In genomic region chr18:23253630-23254029, GRCh38 we compare ENCODE assay signal across 24 cellular contexts.
DNase-seq lines count a peak whose midpoint lies in the region; ATAC-seq, FAIRE-seq and TF ChIP-seq lines count a peak whose summit lies in the region.
"Had no signal": no experiment of that assay in that cellular context is flagged by ENCODE, and none has a peak within 500 bp of the region (broad histone marks: within the 10 kb centered on the region; RNA-seq: fewer than 3 reads in every experiment).

No MANE protein-coding gene starts in this region.

- ATAC-seq in Panc1 (no peak), HG03521 (IDR thresholded peaks at IDR 0.05; ENCODE audit: unreplicated experiment) (no peak), HG02588 (IDR thresholded peaks at IDR 0.05; ENCODE audit: unreplicated experiment) (no peak)
- ATAC-seq: GM23338, HCT116 had no signal

- H3K27ac ChIP-seq in BLaER1 treated with 17β-estradiol and CSF1 and Interleukin-3, amounts not matched to agents 10 nM and 100 nM = peak overlapping the region; percentile 69 to 99 (median 93); a peak in 21 of 22 replicates
- H3K27ac ChIP-seq in Panc1 (ENCODE audit: low read length) = 0 out of 2 replicates have a peak overlapping the region, but pooled peaks have one; percentile 7
- no peak overlapping the region for H3K27ac ChIP-seq in kidney (ENCODE audit: low read depth in 2 of 2, low read length in 2 of 2)
- H3K27ac ChIP-seq in RWPE1 = no peak overlapping the region

- peak overlapping the region in 5 of 11 experiments; percentile 4 to 80 (median 32); a peak in 5 of 22 replicates for H3K9ac ChIP-seq in BLaER1 treated with 17β-estradiol and CSF1 and Interleukin-3, amounts not matched to agents 10 nM and 100 nM
- H3K9ac ChIP-seq in kidney (ENCODE audit: low read length in 2 of 2) = no peak overlapping the region

- no peaks in the 10 kb centered on the region for H4K20me1 ChIP-seq in BLaER1 treated with 17β-estradiol and CSF1 and Interleukin-3, amounts not matched to agents 10 nM and 100 nM

- CTCF ChIA-PET in Panc1 (lab: Charles Lee) = no interaction called here
- CTCF ChIA-PET in RWPE1 (lab: Yijun Ruan, JAX) = no interaction called here

- in situ Hi-C loops in Panc1 (cut with HindIII; ENCODE audit: low pct_unique_long_range_greater_than_20kb, low sequenced_read_pairs) = no loop called here

- no peak for DNase-seq in Panc1 (ENCODE audit: low read depth, low spot score)
- DNase-seq in kidney = peak; percentile 18
- no peak for DNase-seq in RWPE1 (ENCODE audit: low spot score)
- no peak for DNase-seq in DMS114 treated with DMSO at 0.1 percent for 48 hours (lab: John Stamatoyannopoulos, UW; ENCODE audit: unreplicated experiment)
- DNase-seq: ACHN; C1 segment of cervical spinal cord; CD4-positive, CD25-positive, alpha-beta regulatory T cell; CD8-positive, alpha-beta memory T cell; COR-L47; DMS153; DMS79; GDM1; HFFc6; Karpas-422 had no signal

- H3K27me3 ChIP-seq in BLaER1 treated with 17β-estradiol and CSF1 and Interleukin-3, amounts not matched to agents 10 nM and 100 nM = no peaks in the 10 kb centered on the region
- no peaks in the 10 kb centered on the region for H3K27me3 ChIP-seq in Panc1 (ENCODE audit: control insufficient read depth, insufficient read depth, low read length)

- TF ChIP-seq CTCF in Panc1 (IDR thresholded peaks at IDR 0.05) = no peak
- no peak for TF ChIP-seq CTCF in kidney (IDR thresholded peaks at IDR 0.05; ENCODE audit: borderline replicate concordance, extremely low read depth, insufficient read depth)
- TF ChIP-seq CTCF in RWPE1 (conservative IDR thresholded peaks at IDR 0.05; ENCODE audit: low read depth) = no peak

- H3K4me2 ChIP-seq in BLaER1 treated with 17β-estradiol and CSF1 and Interleukin-3, amounts not matched to agents 10 nM and 100 nM = peak overlapping the region; percentile 69 to 98 (median 87)
- H3K4me2 ChIP-seq: GM23338 had no signal

- H3K4me1 ChIP-seq in BLaER1 treated with 17β-estradiol and CSF1 and Interleukin-3, amounts not matched to agents 10 nM and 100 nM = peaks cover 92 to 100% (median 99%) of the 10 kb centered on the region in 10 experiments
- H3K4me1 ChIP-seq in Panc1 (ENCODE audit: control insufficient read depth, insufficient read depth, low read length) (peaks cover 23% of the 10 kb centered on the region), kidney (ENCODE audit: control insufficient read depth in 1 of 2, insufficient read depth in 1 of 2, low read depth in 1 of 2, low read length in 2 of 2) (peaks cover 8 to 12% of the 10 kb centered on the region in 2 donors)

- POLR2A ChIA-PET in Panc1 (lab: Charles Lee) = no interaction called here
- POLR2A ChIA-PET in RWPE1 (lab: Yijun Ruan, JAX; ENCODE audit: low non-redundant PET) = no interaction called here

- 0 out of 20 replicates have a peak overlapping the region, but pooled peaks of 2 of the 10 experiments have one; percentile 16 to 29 for H3K4me3 ChIP-seq in BLaER1 treated with 17β-estradiol and CSF1 and Interleukin-3, amounts not matched to agents 10 nM and 100 nM
- H3K4me3 ChIP-seq in Panc1 (ENCODE audit: low read depth in 2 of 2, low read length in 2 of 2) (no peak overlapping the region), kidney (ENCODE audit: low read length in 2 of 2) (no peak overlapping the region)
- H3K4me3 ChIP-seq: GM23338 had no signal

- no TSS peak for BruUV-seq in Panc1 (replicated peaks; lab: Mats Ljungman, UMichigan)

- intact Hi-C loops in Panc1 (cut with micrococcal nuclease; ENCODE audit: unreplicated experiment) = no loop called here
- intact Hi-C loops in kidney (cut with DNase I) = loop anchor here (10.0 kb wide), 1 partner anchor 119 kb away; the partner anchor contains the start of gene CABLES1

- H3K36me3 ChIP-seq in BLaER1 treated with 17β-estradiol and CSF1 and Interleukin-3, amounts not matched to agents 10 nM and 100 nM = peaks cover 16 to 62% (median 31%) of the 10 kb centered on the region in 11 experiments; a peak in 17 of 22 replicates
- H3K36me3 ChIP-seq in Panc1 (ENCODE audit: control insufficient read depth, insufficient read depth, low read length) (no peaks in the 10 kb centered on the region), kidney (ENCODE audit: control insufficient read depth in 1 of 2, insufficient read depth in 2 of 2, low read length in 2 of 2) (peaks cover 4 to 8% of the 10 kb centered on the region in 2 donors)

- H3K9me3 ChIP-seq in BLaER1 treated with 17β-estradiol and CSF1 and Interleukin-3, amounts not matched to agents 10 nM and 100 nM (replicated peaks in 1 of 11) = peaks cover 32 to 44% (median 40%) of the 10 kb centered on the region in 11 experiments
- no peaks in the 10 kb centered on the region for H3K9me3 ChIP-seq in Panc1 (ENCODE audit: control insufficient read depth, insufficient read depth, low read depth, low read length)
- no peaks in the 10 kb centered on the region for H3K9me3 ChIP-seq in kidney (ENCODE audit: control insufficient read depth in 1 of 2, low read length in 2 of 2)

- no peak for FAIRE-seq in kidney (lab: Jason Lieb, UNC)
- FAIRE-seq: A204.1, D721Med, GM12892, GM18507, H54 had no signal

Comparison
In these comparisons a context has a peak if more than half of its experiments do, and no peak if none do; other contexts are left out.
1. H3K27ac ChIP-seq: peak in BLaER1 treated with 17β-estradiol and CSF1 and Interleukin-3, amounts not matched to agents 10 nM and 100 nM (11 of 11) and Panc1 (single experiment); none in kidney (0 of 2) and RWPE1 (single experiment).